16 cellular contexts compared by ENCODE assay signal in the genomic region with DNA sequence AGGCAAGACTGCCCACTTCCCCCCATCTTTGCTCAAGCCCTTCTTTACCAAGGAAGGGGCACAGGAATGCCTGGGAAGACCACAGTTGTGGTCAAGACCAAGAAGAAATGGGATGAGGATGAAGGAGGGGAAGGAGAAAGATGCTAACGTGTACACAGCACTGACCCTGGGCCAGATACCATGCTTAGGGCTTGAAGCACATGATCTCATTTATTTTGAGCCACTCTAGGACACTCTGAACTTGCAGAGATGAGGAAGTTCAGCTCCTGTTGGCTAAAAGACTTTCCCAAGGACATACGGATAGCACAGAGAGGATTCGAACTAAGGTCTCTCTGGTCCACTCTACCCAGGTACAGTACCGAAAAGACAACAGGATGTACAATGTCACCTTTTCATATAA. TPM values are rescaled to one million over a fixed set of nuclear protein-coding genes. Genes with fewer than 3 reads are reported as not detected.
DNase-seq lines count a peak whose midpoint lies in the region; ATAC-seq and TF ChIP-seq lines count a peak whose summit lies in the region.
"Had no signal": no experiment of that assay in that cellular context is flagged by ENCODE, and none has a peak within 500 bp of the region (broad histone marks: within the 10 kb centered on the region; RNA-seq: fewer than 3 reads in every experiment).

No MANE protein-coding gene starts in this region.

- H3K4me1 Mint-ChIP-seq in stimulated activated naive CD8-positive, alpha-beta T cell treated with anti-CD3 and anti-CD28 coated beads, Interleukin-15, Interleukin-2, amounts not matched to agents 100 ng/mL and 50 ng/mL, for 24 hours (ENCODE audit: low read depth): peaks cover 48% of the 10 kb centered on the region
- H3K4me1 Mint-ChIP-seq in stimulated activated naive CD8-positive, alpha-beta T cell treated with anti-CD3 and anti-CD28 coated beads, Interleukin-15, amount 100 ng/mL, for 72 hours: peaks cover 37% of the 10 kb centered on the region
- no peaks in the 10 kb centered on the region; the same call in 1 of the 2 replicates for H3K4me1 Mint-ChIP-seq in HFFc6 (ENCODE audit: low read depth)
- H3K4me1 Mint-ChIP-seq: nephron progenitor cell had no signal

- peak overlapping the region; percentile 91 for H3K27ac Mint-ChIP-seq in stimulated activated naive CD8-positive, alpha-beta T cell treated with anti-CD3 and anti-CD28 coated beads, Interleukin-15, Interleukin-2, amounts not matched to agents 100 ng/mL and 50 ng/mL, for 24 hours
- H3K27ac Mint-ChIP-seq in stimulated activated naive CD8-positive, alpha-beta T cell treated with anti-CD3 and anti-CD28 coated beads, Interleukin-15, amount 100 ng/mL, for 72 hours: no peak overlapping the region
- no peak overlapping the region for H3K27ac Mint-ChIP-seq in HFFc6
- H3K27ac Mint-ChIP-seq: nephron progenitor cell had no signal

- H3K27ac ChIP-seq in brain microvascular endothelial cell (peak overlapping the region; percentile 59), lung (ENCODE audit: low read depth in 1 of 2, low read length in 1 of 2) (peak overlapping the region in 1 of 2 donors; percentile 90), Peyer's patch (peak overlapping the region in 2 of 4 donors; percentile 26 to 45)

- in situ Hi-C loops in brain microvascular endothelial cell (cut with HindIII; ENCODE audit: low pct_ligation_motif_present, low sequenced_read_pairs): no loop called here

- peaks cover 2 to 15% of the 10 kb centered on the region in 2 donors for H3K9me3 ChIP-seq in lung (ENCODE audit: control insufficient read depth in 2 of 2, insufficient read depth in 1 of 2, low read length in 1 of 2)
- peaks cover 0 to 10% (median 0%) of the 10 kb centered on the region in 4 donors for H3K9me3 ChIP-seq in Peyer's patch

- H3K27me3 ChIP-seq in brain microvascular endothelial cell (replicated peaks): no peaks in the 10 kb centered on the region
- H3K27me3 ChIP-seq in lung (ENCODE audit: control insufficient read depth, insufficient read depth): peaks cover 5% of the 10 kb centered on the region
- H3K27me3 ChIP-seq in Peyer's patch: no peaks in the 10 kb centered on the region
- H3K27me3 ChIP-seq: body of pancreas had no signal

- no peak for TF ChIP-seq POLR2A in Peyer's patch (IDR thresholded peaks at IDR 0.05)

- no peak for ATAC-seq in stimulated activated naive CD8-positive, alpha-beta T cell treated with anti-CD3 and anti-CD28 coated beads, Interleukin-15, amount 100 ng/mL, for 72 hours
- ATAC-seq in lung (ENCODE audit: insufficient read depth, low FRiP score) (peak; percentile 50), HG02852 (IDR thresholded peaks at IDR 0.05; ENCODE audit: unreplicated experiment) (no peak)

- 60 to 70% methylated on average over 4 of the region's 4 CpGs for WGBS in lung, 2 donors

- H3K4me1 ChIP-seq in lung (ENCODE audit: control insufficient read depth in 2 of 2, insufficient read depth in 2 of 2, low read length in 2 of 2) (no peaks in the 10 kb centered on the region), Peyer's patch (no peaks in the 10 kb centered on the region)
- H3K4me1 ChIP-seq: body of pancreas had no signal

- no peak for DNase-seq in stimulated activated naive CD8-positive, alpha-beta T cell treated with anti-CD3 and anti-CD28 coated beads, Interleukin-15, amount 100 ng/mL, for 72 hours
- DNase-seq in brain microvascular endothelial cell (no peak), lung (ENCODE audit: low spot score) (no peak), T-helper 1 cell (no peak), Peyer's patch (no peak), HFFc6 (no peak)
- DNase-seq: erythroblast; NCI-H1930; nephron progenitor cell; NK-92 treated with Interleukin-12 subunit alpha and Interleukin-12 subunit beta, amount 100 ng/mL, for 24 hours; stimulated activated CD4-positive, alpha-beta T cell treated with anti-CD3 and anti-CD28 coated beads, Interleukin-12 subunit alpha, Interleukin-12 subunit beta, amount 100 ng/mL, for 4 hours; T1000 had no signal

- H3K4me3 Mint-ChIP-seq in stimulated activated naive CD8-positive, alpha-beta T cell treated with anti-CD3 and anti-CD28 coated beads, Interleukin-15, Interleukin-2, amounts not matched to agents 100 ng/mL and 50 ng/mL, for 24 hours: peak overlapping the region; percentile 44
- no peak overlapping the region for H3K4me3 Mint-ChIP-seq in stimulated activated naive CD8-positive, alpha-beta T cell treated with anti-CD3 and anti-CD28 coated beads, Interleukin-15, amount 100 ng/mL, for 72 hours
- no peak overlapping the region for H3K4me3 Mint-ChIP-seq in HFFc6
- H3K4me3 Mint-ChIP-seq: nephron progenitor cell had no signal

- H3K9me3 Mint-ChIP-seq in stimulated activated naive CD8-positive, alpha-beta T cell treated with anti-CD3 and anti-CD28 coated beads, Interleukin-15, Interleukin-2, amounts not matched to agents 100 ng/mL and 50 ng/mL, for 24 hours: peaks cover 8% of the 10 kb centered on the region
- H3K9me3 Mint-ChIP-seq in stimulated activated naive CD8-positive, alpha-beta T cell treated with anti-CD3 and anti-CD28 coated beads, Interleukin-15, amount 100 ng/mL, for 72 hours: peaks cover 2 to 10% of the 10 kb centered on the region in 2 donors
- H3K9me3 Mint-ChIP-seq in HFFc6: peaks cover 16% of the 10 kb centered on the region

- no peaks in the 10 kb centered on the region for H3K27me3 Mint-ChIP-seq in stimulated activated naive CD8-positive, alpha-beta T cell treated with anti-CD3 and anti-CD28 coated beads, Interleukin-15, Interleukin-2, amounts not matched to agents 100 ng/mL and 50 ng/mL, for 24 hours
- no peaks in the 10 kb centered on the region for H3K27me3 Mint-ChIP-seq in stimulated activated naive CD8-positive, alpha-beta T cell treated with anti-CD3 and anti-CD28 coated beads, Interleukin-15, amount 100 ng/mL, for 72 hours
- H3K27me3 Mint-ChIP-seq in HFFc6 (ENCODE audit: insufficient read depth): no peaks in the 10 kb centered on the region; the same call in 1 of the 2 replicates

- H3K4me3 ChIP-seq in brain microvascular endothelial cell (ENCODE audit: low read depth, low read length) (no peak overlapping the region), lung (no peak overlapping the region), Peyer's patch (no peak overlapping the region)
- H3K4me3 ChIP-seq: body of pancreas had no signal

- H3K36me3 ChIP-seq in brain microvascular endothelial cell (replicated peaks): no peaks in the 10 kb centered on the region
- no peaks in the 10 kb centered on the region for H3K36me3 ChIP-seq in lung (ENCODE audit: control insufficient read depth in 2 of 2, insufficient read depth in 2 of 2, low read length in 2 of 2)
- H3K36me3 ChIP-seq in Peyer's patch: no peaks in the 10 kb centered on the region

- H3K36me3 Mint-ChIP-seq in stimulated activated naive CD8-positive, alpha-beta T cell treated with anti-CD3 and anti-CD28 coated beads, Interleukin-15, Interleukin-2, amounts not matched to agents 100 ng/mL and 50 ng/mL, for 24 hours (ENCODE audit: low read depth): peaks cover 29% of the 10 kb centered on the region
- no peaks in the 10 kb centered on the region for H3K36me3 Mint-ChIP-seq in HFFc6 (ENCODE audit: low read depth)

- TF ChIP-seq CTCF in brain microvascular endothelial cell (IDR thresholded peaks at IDR 0.05; ENCODE audit: low read depth, low read length, missing control alignments): no peak
- no peak for TF ChIP-seq CTCF in lung (IDR thresholded peaks at IDR 0.05; ENCODE audit: control extremely low read depth, extremely low read depth)
- no peak for TF ChIP-seq CTCF in Peyer's patch (IDR thresholded peaks at IDR 0.05)
- TF ChIP-seq CTCF in HFFc6 (IDR thresholded peaks at IDR 0.05): no peak

RNA-seq across cellular contexts. Expression of gene PIK3R5, which starts 42.6 kb away (rescaled TPM):
- total RNA-seq in lung (10 to 100 TPM; 14.6 to 55.3 TPM), Peyer's patch (10 to 100 TPM in 2 of 4 donors, 1 to 10 TPM in 2; 6.3 to 74.3 (median 10.3) TPM)
- polyA plus RNA-seq in lung: 10 to 100 TPM; 11.7 to 70.9 TPM
- total RNA-seq in HFFc6 (2021; fragmentation: NEBNext Ultra II Directional; extraction: Animal tissue kit (Norgen Biotek cat#: 25700)): not detected
- total RNA-seq: Daoy had no signal

RNA-seq across cellular contexts. Expression of gene PIK3R6, which starts 55.4 kb away (rescaled TPM):
- total RNA-seq in lung (1 to 10 TPM; 1.3 to 3.0 TPM), Peyer's patch (10 to 100 TPM in 1 of 4 donors, 1 to 10 TPM in 2, under 1 TPM in 1; 0.88 to 14.9 (median 2.8) TPM)
- polyA plus RNA-seq in lung: 1 to 10 TPM in 1 of 2 donors, under 1 TPM in 1; 0.93 to 1.7 TPM
- total RNA-seq in HFFc6 (2021; fragmentation: NEBNext Ultra II Directional; extraction: Animal tissue kit (Norgen Biotek cat#: 25700)): not detected
- total RNA-seq: Daoy had no signal

Comparison
In these comparisons a context has a peak if more than half of its experiments do, and no peak if none do; other contexts are left out.
1. RNA of gene PIK3R5, which starts 42.6 kb away (total RNA-seq): 14.6 to 55.3 TPM in lung and 6.3 to 74.3 TPM in Peyer's patch; not detected in HFFc6; every median in the first group is over 4 times any median in the second.